In the genomic region with DNA sequence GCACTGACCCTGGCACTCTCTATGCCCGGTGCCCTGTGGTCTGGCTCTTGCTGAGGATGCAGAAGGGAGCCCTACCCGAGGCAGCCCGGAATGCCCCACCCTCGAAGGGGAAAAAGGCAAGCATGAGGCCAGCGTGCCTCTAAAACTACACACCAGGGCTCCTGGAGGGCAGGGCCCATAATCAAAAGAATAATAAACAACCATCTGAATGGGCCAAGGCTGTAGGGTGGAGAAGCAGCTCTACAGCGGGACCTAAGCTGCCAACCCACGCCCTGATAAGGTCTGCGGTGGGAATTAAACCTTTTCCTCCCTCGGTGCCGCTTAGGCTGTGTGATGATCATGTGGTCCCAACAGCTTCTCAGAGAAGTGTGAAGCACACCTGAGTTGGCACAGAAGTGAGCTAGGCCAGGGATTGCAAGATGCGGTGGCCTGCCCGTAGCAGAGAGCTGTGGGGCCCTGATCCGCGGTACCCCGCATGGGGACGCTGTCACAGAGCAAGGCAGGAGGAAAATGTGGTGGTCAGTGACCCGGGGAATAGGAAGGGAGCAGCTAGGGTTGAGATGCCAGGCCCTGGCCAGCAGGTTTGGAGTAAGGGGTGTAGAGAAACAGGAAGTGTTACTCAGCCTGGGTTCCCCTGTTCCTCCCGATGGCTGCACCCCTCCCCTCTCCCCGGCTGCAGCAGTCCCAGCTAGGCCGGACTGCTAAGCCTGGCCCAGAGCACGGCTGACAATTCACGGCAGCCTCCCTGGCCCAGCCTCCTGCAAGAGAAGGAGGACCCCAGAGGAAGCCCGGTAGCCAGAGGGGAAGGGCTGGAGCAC, we compare ENCODE assay signal across 9 cellular contexts. TPM values are rescaled to one million over a fixed set of nuclear protein-coding genes. Genes with fewer than 3 reads are reported as not detected.
DNase-seq lines count a peak whose midpoint lies in the region; FAIRE-seq and TF ChIP-seq lines count a peak whose summit lies in the region.
"Had no signal": no experiment of that assay in that cellular context is flagged by ENCODE, and none has a peak within 500 bp of the region (broad histone marks: within the 10 kb centered on the region; RNA-seq: fewer than 3 reads in every experiment).

No MANE protein-coding gene starts in this region.

- H3K36me3 ChIP-seq in breast epithelium, result no peaks in the 10 kb centered on the region
- H3K36me3 ChIP-seq in neutrophil, result peaks cover 48% of the 10 kb centered on the region

- no peak for TF ChIP-seq EP300 in Ishikawa (IDR thresholded peaks at IDR 0.05; ENCODE audit: borderline replicate concordance)

- peaks cover 7 to 20% of the 10 kb centered on the region in 2 donors for H3K4me1 ChIP-seq in breast epithelium
- peaks cover 34 to 37% of the 10 kb centered on the region in 2 experiments for H3K4me1 ChIP-seq in neutrophil (ENCODE audit: control insufficient read depth in 1 of 2, insufficient read depth in 1 of 2, low read depth in 1 of 2, low read length in 1 of 2)

- TF ChIP-seq POLR2A in GM12891 (IDR thresholded peaks at IDR 0.05; ENCODE audit: low read depth, low read length) (no peak), breast epithelium (IDR thresholded peaks at IDR 0.05) (no peak)

- H3K27ac ChIP-seq in breast epithelium (peak overlapping the region; percentile 92 to 93), neutrophil (peak overlapping the region; percentile 10)
- H3K27ac ChIP-seq: KMS-11 had no signal

- H3K27me3 ChIP-seq in breast epithelium (no peaks in the 10 kb centered on the region), neutrophil (no peaks in the 10 kb centered on the region)

- H3K9me3 ChIP-seq in breast epithelium (no peaks in the 10 kb centered on the region), neutrophil (no peaks in the 10 kb centered on the region)

- no peak for TF ChIP-seq CTCF in breast epithelium (IDR thresholded peaks at IDR 0.05)
- no peak for TF ChIP-seq CTCF in neutrophil (IDR thresholded peaks at IDR 0.05)

- H3K4me3 ChIP-seq in breast epithelium (peak overlapping the region in 2 of 3 donors; percentile 40 to 58), neutrophil (ENCODE audit: low read depth in 1 of 2, low read length in 1 of 2) (no peak overlapping the region)

- peak; percentile 48 for DNase-seq in GM12891 (ENCODE audit: insufficient read length, low spot score)
- no peak for DNase-seq in breast epithelium (ENCODE audit: low spot score in 2 of 2)
- DNase-seq in HuH-7 (ENCODE audit: low spot score), result no peak
- DNase-seq in EL, result no peak
- DNase-seq in UCSD-AML1 (lab: John Stamatoyannopoulos, UW; ENCODE audit: unreplicated experiment), result no peak
- no peak for DNase-seq in NCI-H2171 (lab: John Stamatoyannopoulos, UW)

- FAIRE-seq in GM12891 (lab: Jason Lieb, UNC), result no peak

- no peak for TF ChIP-seq RAD21 in Ishikawa (IDR thresholded peaks at IDR 0.05; ENCODE audit: low read depth)

- intact Hi-C loops in breast epithelium (cut with DNase I; ENCODE audit: low total_unique reads), result no loop called here

TF ChIP-seq in GM12891, 5 proteins besides CTCF, POLR2A, EP300 and RAD21:
- no peak for TF ChIP-seq TAF1 (IDR thresholded peaks at IDR 0.05; ENCODE audit: low read depth, low read length)
- TF ChIP-seq SPI1 (IDR thresholded peaks at IDR 0.05; ENCODE audit: low read depth, low read length), result peak; percentile 88
TF ChIP-seq in GM12891: peak in this region for 1.

TF ChIP-seq in Ishikawa, 13 proteins besides CTCF, POLR2A, EP300 and RAD21:
- TF ChIP-seq ZBTB7A (IDR thresholded peaks at IDR 0.05; ENCODE audit: low read depth) (no peak), TAF1 (IDR thresholded peaks at IDR 0.05; ENCODE audit: low read depth) (peak; percentile 3; the same call in 1 of the 2 replicates)
TF ChIP-seq in Ishikawa: peak in this region for 1.

RNA-seq across cellular contexts. Expression of gene C15orf62, which starts 1.1 kb away (rescaled TPM):
- 0.89 TPM for polyA plus RNA-seq in GM12891 (2012; ENCODE audit: low read depth, missing spikeins)
- 1 to 10 TPM in 2 of 3 donors, under 1 TPM in 1; 0.48 to 4.7 (median 2.0) TPM for total RNA-seq in breast epithelium

RNA-seq across cellular contexts. Expression of gene GCHFR, which starts 4.8 kb away (rescaled TPM):
- 43.0 TPM for polyA plus RNA-seq in GM12891 (2012; ENCODE audit: low read depth, missing spikeins)
- total RNA-seq in breast epithelium, result 100 to 1,000 TPM in 1 of 3 donors, 10 to 100 TPM in 2; 56.0 to 100 (median 61.9) TPM

RNA-seq across cellular contexts. Expression of gene RMDN3, which starts 13.6 kb away (rescaled TPM):
- 17.4 TPM for polyA plus RNA-seq in GM12891 (2012; ENCODE audit: low read depth, missing spikeins)
- total RNA-seq in breast epithelium, result 10 to 100 TPM; 31.5 to 35.4 (median 34.4) TPM

RNA-seq across cellular contexts. Expression of gene ZFYVE19, which starts 38.2 kb away (rescaled TPM):
- polyA plus RNA-seq in GM12891 (2012; ENCODE audit: low read depth, missing spikeins), result 20.2 TPM
- 10 to 100 TPM; 19.4 to 58.8 (median 44.6) TPM for total RNA-seq in breast epithelium

RNA-seq across cellular contexts. Expression of gene DNAJC17, which starts 38.6 kb away (rescaled TPM):
- polyA plus RNA-seq in GM12891 (2012; ENCODE audit: low read depth, missing spikeins), result 31.8 TPM
- 10 to 100 TPM; 18.4 to 55.8 (median 24.3) TPM for total RNA-seq in breast epithelium

Comparison
In these comparisons a context has a peak if more than half of its experiments do, and no peak if none do; other contexts are left out.
1. H3K4me3 ChIP-seq: peak in breast epithelium (2 of 3); none in neutrophil (0 of 2).